ENCODE assay signal across 1 cellular context in the genomic region with DNA sequence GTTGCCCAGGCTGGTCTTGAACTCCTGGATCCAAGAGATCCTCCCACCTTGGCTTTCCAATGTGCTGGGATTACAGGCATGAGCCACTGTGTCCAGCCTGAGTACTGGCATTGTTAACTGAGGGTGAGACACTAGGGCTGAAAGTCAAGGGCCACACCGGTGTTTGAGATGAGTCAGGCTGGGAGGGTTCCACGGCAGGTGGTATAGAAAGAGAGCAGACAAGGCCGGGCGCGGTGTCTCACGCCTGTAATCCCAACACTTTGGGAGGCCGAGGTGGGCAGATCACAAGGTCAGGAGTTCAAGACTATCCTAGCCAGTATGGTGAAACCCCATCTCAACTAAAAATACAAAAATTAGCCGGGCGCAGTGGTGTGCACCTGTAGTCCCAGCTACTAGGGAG.
TF ChIP-seq lines count a peak whose summit lies in the region.

No MANE protein-coding gene starts in this region.

TF ChIP-seq in HepG2, 621 proteins besides CTCF, POLR2A, EP300 and RAD21:
- peak; percentile 46; the same call in 1 of the 2 replicates for TF ChIP-seq ZBTB38 (CRISPR knock-in tag; IDR thresholded peaks at IDR 0.05)
- TF ChIP-seq, protein P1, sequence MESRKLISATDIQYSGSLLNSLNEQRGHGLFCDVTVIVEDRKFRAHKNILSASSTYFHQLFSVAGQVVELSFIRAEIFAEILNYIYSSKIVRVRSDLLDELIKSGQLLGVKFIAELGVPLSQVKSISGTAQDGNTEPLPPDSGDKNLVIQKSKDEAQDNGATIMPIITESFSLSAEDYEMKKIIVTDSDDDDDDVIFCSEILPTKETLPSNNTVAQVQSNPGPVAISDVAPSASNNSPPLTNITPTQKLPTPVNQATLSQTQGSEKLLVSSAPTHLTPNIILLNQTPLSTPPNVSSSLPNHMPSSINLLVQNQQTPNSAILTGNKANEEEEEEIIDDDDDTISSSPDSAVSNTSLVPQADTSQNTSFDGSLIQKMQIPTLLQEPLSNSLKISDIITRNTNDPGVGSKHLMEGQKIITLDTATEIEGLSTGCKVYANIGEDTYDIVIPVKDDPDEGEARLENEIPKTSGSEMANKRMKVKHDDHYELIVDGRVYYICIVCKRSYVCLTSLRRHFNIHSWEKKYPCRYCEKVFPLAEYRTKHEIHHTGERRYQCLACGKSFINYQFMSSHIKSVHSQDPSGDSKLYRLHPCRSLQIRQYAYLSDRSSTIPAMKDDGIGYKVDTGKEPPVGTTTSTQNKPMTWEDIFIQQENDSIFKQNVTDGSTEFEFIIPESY (CRISPR knock-in tag; IDR thresholded peaks at IDR 0.05) = peak; percentile 93
- 0 out of 2 replicates have a peak, but pooled peaks have one; percentile 15 for TF ChIP-seq TBX3 (IDR thresholded peaks at IDR 0.05; ENCODE audit: borderline replicate concordance)
- peak; percentile 13; the same call in 1 of the 2 replicates for TF ChIP-seq SOX5 (CRISPR knock-in tag; IDR thresholded peaks at IDR 0.05; ENCODE audit: borderline replicate concordance)
- 0 out of 2 replicates have a peak, but pooled peaks have one; percentile 22 for TF ChIP-seq SAP130 (CRISPR knock-in tag; IDR thresholded peaks at IDR 0.05; ENCODE audit: low read depth)
- TF ChIP-seq FOSL2 (CRISPR knock-in tag; IDR thresholded peaks at IDR 0.05) = peak; percentile 75
- TF ChIP-seq, protein P2, sequence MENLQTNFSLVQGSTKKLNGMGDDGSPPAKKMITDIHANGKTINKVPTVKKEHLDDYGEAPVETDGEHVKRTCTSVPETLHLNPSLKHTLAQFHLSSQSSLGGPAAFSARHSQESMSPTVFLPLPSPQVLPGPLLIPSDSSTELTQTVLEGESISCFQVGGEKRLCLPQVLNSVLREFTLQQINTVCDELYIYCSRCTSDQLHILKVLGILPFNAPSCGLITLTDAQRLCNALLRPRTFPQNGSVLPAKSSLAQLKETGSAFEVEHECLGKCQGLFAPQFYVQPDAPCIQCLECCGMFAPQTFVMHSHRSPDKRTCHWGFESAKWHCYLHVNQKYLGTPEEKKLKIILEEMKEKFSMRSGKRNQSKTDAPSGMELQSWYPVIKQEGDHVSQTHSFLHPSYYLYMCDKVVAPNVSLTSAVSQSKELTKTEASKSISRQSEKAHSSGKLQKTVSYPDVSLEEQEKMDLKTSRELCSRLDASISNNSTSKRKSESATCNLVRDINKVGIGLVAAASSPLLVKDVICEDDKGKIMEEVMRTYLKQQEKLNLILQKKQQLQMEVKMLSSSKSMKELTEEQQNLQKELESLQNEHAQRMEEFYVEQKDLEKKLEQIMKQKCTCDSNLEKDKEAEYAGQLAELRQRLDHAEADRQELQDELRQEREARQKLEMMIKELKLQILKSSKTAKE (CRISPR knock-in tag; IDR thresholded peaks at IDR 0.05; ENCODE audit: borderline replicate concordance) = peak; percentile 24; the same call in 1 of the 2 replicates
- TF ChIP-seq, protein P3, sequence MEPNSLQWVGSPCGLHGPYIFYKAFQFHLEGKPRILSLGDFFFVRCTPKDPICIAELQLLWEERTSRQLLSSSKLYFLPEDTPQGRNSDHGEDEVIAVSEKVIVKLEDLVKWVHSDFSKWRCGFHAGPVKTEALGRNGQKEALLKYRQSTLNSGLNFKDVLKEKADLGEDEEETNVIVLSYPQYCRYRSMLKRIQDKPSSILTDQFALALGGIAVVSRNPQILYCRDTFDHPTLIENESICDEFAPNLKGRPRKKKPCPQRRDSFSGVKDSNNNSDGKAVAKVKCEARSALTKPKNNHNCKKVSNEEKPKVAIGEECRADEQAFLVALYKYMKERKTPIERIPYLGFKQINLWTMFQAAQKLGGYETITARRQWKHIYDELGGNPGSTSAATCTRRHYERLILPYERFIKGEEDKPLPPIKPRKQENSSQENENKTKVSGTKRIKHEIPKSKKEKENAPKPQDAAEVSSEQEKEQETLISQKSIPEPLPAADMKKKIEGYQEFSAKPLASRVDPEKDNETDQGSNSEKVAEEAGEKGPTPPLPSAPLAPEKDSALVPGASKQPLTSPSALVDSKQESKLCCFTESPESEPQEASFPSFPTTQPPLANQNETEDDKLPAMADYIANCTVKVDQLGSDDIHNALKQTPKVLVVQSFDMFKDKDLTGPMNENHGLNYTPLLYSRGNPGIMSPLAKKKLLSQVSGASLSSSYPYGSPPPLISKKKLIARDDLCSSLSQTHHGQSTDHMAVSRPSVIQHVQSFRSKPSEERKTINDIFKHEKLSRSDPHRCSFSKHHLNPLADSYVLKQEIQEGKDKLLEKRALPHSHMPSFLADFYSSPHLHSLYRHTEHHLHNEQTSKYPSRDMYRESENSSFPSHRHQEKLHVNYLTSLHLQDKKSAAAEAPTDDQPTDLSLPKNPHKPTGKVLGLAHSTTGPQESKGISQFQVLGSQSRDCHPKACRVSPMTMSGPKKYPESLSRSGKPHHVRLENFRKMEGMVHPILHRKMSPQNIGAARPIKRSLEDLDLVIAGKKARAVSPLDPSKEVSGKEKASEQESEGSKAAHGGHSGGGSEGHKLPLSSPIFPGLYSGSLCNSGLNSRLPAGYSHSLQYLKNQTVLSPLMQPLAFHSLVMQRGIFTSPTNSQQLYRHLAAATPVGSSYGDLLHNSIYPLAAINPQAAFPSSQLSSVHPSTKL (CRISPR knock-in tag; IDR thresholded peaks at IDR 0.05) = 0 out of 2 replicates have a peak, but pooled peaks have one; percentile 10
- TF ChIP-seq RARA (CRISPR knock-in tag; IDR thresholded peaks at IDR 0.05) = peak; percentile 56
- TF ChIP-seq, protein P4, sequence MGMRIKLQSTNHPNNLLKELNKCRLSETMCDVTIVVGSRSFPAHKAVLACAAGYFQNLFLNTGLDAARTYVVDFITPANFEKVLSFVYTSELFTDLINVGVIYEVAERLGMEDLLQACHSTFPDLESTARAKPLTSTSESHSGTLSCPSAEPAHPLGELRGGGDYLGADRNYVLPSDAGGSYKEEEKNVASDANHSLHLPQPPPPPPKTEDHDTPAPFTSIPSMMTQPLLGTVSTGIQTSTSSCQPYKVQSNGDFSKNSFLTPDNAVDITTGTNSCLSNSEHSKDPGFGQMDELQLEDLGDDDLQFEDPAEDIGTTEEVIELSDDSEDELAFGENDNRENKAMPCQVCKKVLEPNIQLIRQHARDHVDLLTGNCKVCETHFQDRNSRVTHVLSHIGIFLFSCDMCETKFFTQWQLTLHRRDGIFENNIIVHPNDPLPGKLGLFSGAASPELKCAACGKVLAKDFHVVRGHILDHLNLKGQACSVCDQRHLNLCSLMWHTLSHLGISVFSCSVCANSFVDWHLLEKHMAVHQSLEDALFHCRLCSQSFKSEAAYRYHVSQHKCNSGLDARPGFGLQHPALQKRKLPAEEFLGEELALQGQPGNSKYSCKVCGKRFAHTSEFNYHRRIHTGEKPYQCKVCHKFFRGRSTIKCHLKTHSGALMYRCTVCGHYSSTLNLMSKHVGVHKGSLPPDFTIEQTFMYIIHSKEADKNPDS (CRISPR knock-in tag; IDR thresholded peaks at IDR 0.05) = 0 out of 2 replicates have a peak, but pooled peaks have one; percentile 7
- peak; percentile 13 for TF ChIP-seq TEAD3 (CRISPR knock-in tag; optimal IDR thresholded peaks at IDR 0.05; ENCODE audit: borderline replicate concordance)
